ENCODE assay signal across 17 cellular contexts in the genomic region with DNA sequence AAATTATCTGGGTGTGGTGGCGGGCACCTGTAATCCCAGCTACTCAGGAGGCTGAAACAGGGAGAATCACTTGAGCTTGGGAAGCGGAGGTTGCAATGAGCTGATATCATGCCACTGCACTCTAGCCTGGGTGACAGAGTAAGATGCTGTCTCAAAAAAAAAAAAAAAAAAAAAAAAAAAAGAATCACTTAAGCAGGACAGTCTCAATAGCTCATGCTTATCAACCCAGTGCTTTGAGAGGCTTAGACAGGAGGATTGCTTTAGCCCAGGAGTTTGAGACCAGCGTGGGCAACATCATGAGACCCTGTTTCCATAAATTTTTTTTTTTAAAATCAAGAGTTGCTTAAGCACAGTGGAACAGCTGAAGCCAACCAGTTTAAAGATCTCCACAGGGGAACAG. TPM values are rescaled to one million over a fixed set of nuclear protein-coding genes. Genes with fewer than 3 reads are reported as not detected.
"Had no signal": no experiment of that assay in that cellular context is flagged by ENCODE, and none has a peak within 500 bp of the region (broad histone marks: within the 10 kb centered on the region; RNA-seq: fewer than 3 reads in every experiment).

No MANE protein-coding gene starts in this region.

- H3K4me1 ChIP-seq: adrenal gland, colonic mucosa, lower lobe of right lung, right lobe of liver had no signal

- H3K4me2 ChIP-seq: smooth muscle cell had no signal

- H3K9me3 ChIP-seq: adrenal gland, colonic mucosa, heart left ventricle, lower lobe of right lung, ovary, right lobe of liver, stomach, thoracic aorta had no signal

- H3K27me3 Mint-ChIP-seq: activated T-cell treated with anti-CD3 and anti-CD28 coated beads, Interleukin-2, amount 50 U/mL, for 24 hours had no signal

- H3K27me3 ChIP-seq: adrenal gland, colonic mucosa, heart left ventricle, ovary, right lobe of liver, stomach had no signal

- DNase-seq: activated naive CD4-positive, alpha-beta T cell treated with anti-CD3 and anti-CD28 coated beads, Interleukin-2, amount 50 U/mL, for 16 hours; activated T-cell treated with anti-CD3 and anti-CD28 coated beads, Interleukin-2, amount 50 U/mL, for 24 hours; adrenal gland; colonic mucosa; heart left ventricle; left colon; lower lobe of right lung; ovary; right lobe of liver; stimulated activated CD4-positive, alpha-beta T cell treated with anti-CD3 and anti-CD28 coated beads, Interleukin-4, amount 100 ng/mL, for 4 hours; stomach had no signal

- ATAC-seq: activated CD4-positive, CD25-positive, alpha-beta regulatory T cell treated with anti-CD3 and anti-CD28 coated beads, Interleukin-2, amount 50 U/mL, for 24 hours; heart left ventricle had no signal

- H3K27ac ChIP-seq: adrenal gland, colonic mucosa, heart left ventricle, lower lobe of right lung, ovary, thoracic aorta had no signal

- H3K4me1 Mint-ChIP-seq: mesothelial cell of epicardium, neural crest cell had no signal

- H3K36me3 ChIP-seq: colonic mucosa, ovary had no signal

- H3K27ac Mint-ChIP-seq: activated T-cell treated with anti-CD3 and anti-CD28 coated beads, Interleukin-2, amount 50 U/mL, for 24 hours; mesothelial cell of epicardium; T-helper 2 cell treated with Interferon-gamma antibody and Interleukin-4, amounts not matched to agents 5 μg/mL and 100 μg/mL, for 36 hours had no signal

- H3K9me3 Mint-ChIP-seq: activated T-cell treated with anti-CD3 and anti-CD28 coated beads, Interleukin-2, amount 50 U/mL, for 24 hours; mesothelial cell of epicardium; neural crest cell; T-helper 2 cell treated with Interferon-gamma antibody and Interleukin-4, amounts not matched to agents 5 μg/mL and 100 μg/mL, for 36 hours had no signal

- H3K4me3 ChIP-seq: adrenal gland, colonic mucosa, heart left ventricle, lower lobe of right lung, ovary, right lobe of liver, smooth muscle cell, stomach, thoracic aorta had no signal

- H3K4me3 Mint-ChIP-seq: activated T-cell treated with anti-CD3 and anti-CD28 coated beads, Interleukin-2, amount 50 U/mL, for 24 hours; mesothelial cell of epicardium; neural crest cell; T-helper 2 cell treated with Interferon-gamma antibody and Interleukin-4, amounts not matched to agents 5 μg/mL and 100 μg/mL, for 36 hours had no signal

RNA-seq across cellular contexts. Expression of a gene that starts 49.8 kb away (rescaled TPM):
- total RNA-seq: thoracic aorta had no signal
